ENCODE assay signal across 8 cellular contexts in genomic region chr19:48617146-48617937, GRCh38. TPM values are rescaled to one million over a fixed set of nuclear protein-coding genes. Genes with fewer than 3 reads are reported as not detected.
A peak's percentile ranks its signal among the peaks of the same experiment; 100 is the strongest.
DNase-seq lines count a peak whose midpoint lies in the region; ATAC-seq and TF ChIP-seq lines count a peak whose summit lies in the region.

No MANE protein-coding gene starts in this region.

- no peak overlapping the region for H4K8ac ChIP-seq in mesenchymal stem cell (ENCODE audit: low read length)

- H3K23ac ChIP-seq in mesenchymal stem cell (ENCODE audit: low read length in 2 of 2), result peak overlapping the region in 1 of 2 experiments; percentile 23

- H3K4me1 ChIP-seq in HCT116 (ENCODE audit: control insufficient read depth in 1 of 2, insufficient read depth in 2 of 2, low read length in 2 of 2) (peaks cover 33 to 52% of the 10 kb centered on the region in 2 experiments), mesenchymal stem cell (ENCODE audit: control insufficient read depth, insufficient read depth, low read depth, low read length) (peaks cover 38% of the 10 kb centered on the region)

- no peak for ATAC-seq in HCT116
- no peak for ATAC-seq in GM18867 (IDR thresholded peaks at IDR 0.05; ENCODE audit: unreplicated experiment)
- ATAC-seq in GM21619 (IDR thresholded peaks at IDR 0.05; ENCODE audit: unreplicated experiment), result no peak

- H3K9me3 Mint-ChIP-seq in brain, result peaks cover 0 to 4% (median 0%) of the 10 kb centered on the region in 5 experiments

- peak overlapping the region; percentile 99 for H3K9ac ChIP-seq in HCT116 (ENCODE audit: low read length)
- H3K9ac ChIP-seq in mesenchymal stem cell (ENCODE audit: low read length), result peak overlapping the region; percentile 100

- H3K36me3 ChIP-seq in HCT116 (ENCODE audit: control insufficient read depth in 1 of 2, insufficient read depth in 2 of 2, low read length in 2 of 2) (peaks cover 20 to 37% of the 10 kb centered on the region in 2 experiments), mesenchymal stem cell (ENCODE audit: control insufficient read depth in 1 of 2, insufficient read depth in 2 of 2, low read depth in 1 of 2, low read length in 2 of 2) (peaks cover 37 to 51% of the 10 kb centered on the region in 2 experiments)

- H3K27ac ChIP-seq in 22Rv1 (peak overlapping the region; percentile 83), HCT116 (ENCODE audit: low read depth, low read length) (peak overlapping the region; percentile 86), mesenchymal stem cell (ENCODE audit: low read length, poor library complexity, severe bottlenecking) (no peak overlapping the region)

- H3K79me2 ChIP-seq in HCT116 (ENCODE audit: insufficient read depth, low read length), result peaks cover 52% of the 10 kb centered on the region

- no peak overlapping the region for H2BK15ac ChIP-seq in mesenchymal stem cell (ENCODE audit: low read depth, poor library complexity, severe bottlenecking)

- no peak overlapping the region for H2BK5ac ChIP-seq in mesenchymal stem cell (ENCODE audit: low read depth, low read length, poor library complexity, severe bottlenecking)

- H2AFZ ChIP-seq in HCT116 (ENCODE audit: low read depth, low read length, poor library complexity, severe bottlenecking) (no peak overlapping the region), mesenchymal stem cell (ENCODE audit: low read depth, low read length) (no peak overlapping the region)

- no peak for TF ChIP-seq POLR2A in HCT116 (IDR thresholded peaks at IDR 0.05; ENCODE audit: borderline replicate concordance, extremely low read depth, insufficient read depth, insufficient read length)

- no peak overlapping the region for H3K4ac ChIP-seq in mesenchymal stem cell (ENCODE audit: low read depth in 1 of 2, low read length in 2 of 2)

- no peak overlapping the region for H2BK12ac ChIP-seq in mesenchymal stem cell (ENCODE audit: low read length in 2 of 2)

- POLR2A ChIA-PET in HCT116 (lab: Charles Lee), result interaction anchor here (0.7 to 2.4 kb wide), 8 partner anchors 9 to 376 kb away, joined by 3 to 9 read pairs (median 3); partner anchors contain the start of genes DBP, GYS1, PPP1R15A and RUVBL2

- H3K4me1 Mint-ChIP-seq in brain, result peaks cover 56% of the 10 kb centered on the region

- peaks cover 13% of the 10 kb centered on the region for H3K27me3 Mint-ChIP-seq in brain

- RAD21 ChIA-PET in HCT116 (lab: Charles Lee; ENCODE audit: low non-redundant PET in 1 of 2, low total read pairs in 2 of 2, uncharacterized antibody in 2 of 2, unreplicated experiment in 2 of 2), result no interaction called here

- no peak overlapping the region for H3K18ac ChIP-seq in mesenchymal stem cell (ENCODE audit: low read depth in 1 of 2, low read length in 2 of 2)

- 89% methylated on average over 18 of the region's 18 CpGs for WGBS in mesenchymal stem cell

- no peaks in the 10 kb centered on the region for H3K9me3 ChIP-seq in HCT116 (ENCODE audit: control insufficient read depth in 1 of 2, insufficient read depth in 1 of 2, low read depth in 1 of 2, low read length in 2 of 2)
- no peaks in the 10 kb centered on the region for H3K9me3 ChIP-seq in mesenchymal stem cell (ENCODE audit: control insufficient read depth, low read length)

- peaks cover 32% of the 10 kb centered on the region for H3K36me3 Mint-ChIP-seq in brain

- H3K4me3 ChIP-seq in HCT116 (replicated peaks in 1 of 2; ENCODE audit: low read depth in 1 of 2, low read length in 2 of 2) (peak overlapping the region; percentile 56 to 93), mesenchymal stem cell (ENCODE audit: insufficient read depth in 1 of 2, low read depth in 1 of 2, low read length in 2 of 2) (peak overlapping the region; percentile 42 to 94)

- H2BK120ac ChIP-seq in mesenchymal stem cell (ENCODE audit: low read depth, low read length), result no peak overlapping the region

- H3K27ac Mint-ChIP-seq in brain, result peak overlapping the region in 4 of 5 experiments; percentile 97 to 99 (median 99)

- CTCF ChIA-PET in HCT116 (lab: Charles Lee), result interaction anchor here (1.0 kb wide), 1 partner anchor 8 kb away, joined by 4 read pairs; no protein-coding TSS in a partner anchor

- H3K9me2 ChIP-seq in HCT116 (ENCODE audit: insufficient read depth), result no peaks in the 10 kb centered on the region

- no peak overlapping the region for H4K91ac ChIP-seq in mesenchymal stem cell (ENCODE audit: low read length)

- H3K4me2 ChIP-seq in HCT116 (ENCODE audit: low read length) (peak overlapping the region; percentile 87), mesenchymal stem cell (ENCODE audit: low read length, poor library complexity, severe bottlenecking) (peak overlapping the region; percentile 86)

- no peaks in the 10 kb centered on the region for H3K27me3 ChIP-seq in HCT116 (ENCODE audit: insufficient read depth, low read length)
- H3K27me3 ChIP-seq in mesenchymal stem cell (ENCODE audit: control insufficient read depth in 1 of 2, insufficient read depth in 1 of 2, low read length in 2 of 2), result no peaks in the 10 kb centered on the region

- peaks cover 8% of the 10 kb centered on the region for H3K79me1 ChIP-seq in mesenchymal stem cell (replicated peaks; ENCODE audit: low read length, poor library complexity, severe bottlenecking)

- no peak for TF ChIP-seq RAD21 in HCT116 (IDR thresholded peaks at IDR 0.05; ENCODE audit: low read depth)

- peaks cover 34% of the 10 kb centered on the region; the same call in 1 of the 2 replicates for H4K20me1 ChIP-seq in HCT116 (ENCODE audit: insufficient read depth)

- no peak for TF ChIP-seq CTCF in 22Rv1 (IDR thresholded peaks at IDR 0.05)
- no peak for TF ChIP-seq CTCF in HCT116 (IDR thresholded peaks at IDR 0.05 in 2 of 3, conservative IDR thresholded peaks at IDR 0.05 in 1 of 3; ENCODE audit: borderline replicate concordance in 1 of 3, insufficient read depth in 1 of 3, low read depth in 2 of 3, low read length in 2 of 3)
- TF ChIP-seq CTCF in brain (conservative IDR thresholded peaks at IDR 0.05), result no peak

- no TSS peak for BruUV-seq in HCT116 (replicated peaks; lab: Mats Ljungman, UMichigan)

- H3K4me3 Mint-ChIP-seq in brain, result peak overlapping the region; percentile 93 to 99 (median 97)

- DNase-seq in HCT116 (ENCODE audit: low read depth, low spot score), result no peak
- DNase-seq in mesenchymal stem cell, result no peak
- DNase-seq in mesenteric fat pad (ENCODE audit: low spot score), result no peak
- DNase-seq in DMS153 (lab: John Stamatoyannopoulos, UW), result no peak

- no peak overlapping the region for H3K14ac ChIP-seq in mesenchymal stem cell (ENCODE audit: low read length in 2 of 2)

- peak overlapping the region; percentile 26 for H2AK5ac ChIP-seq in mesenchymal stem cell (ENCODE audit: low read length, severe bottlenecking)

- intact Hi-C loops in HCT116 (cut with micrococcal nuclease), result no loop called here

TF ChIP-seq in HCT116, 20 proteins besides CTCF, POLR2A, EP300 and RAD21:
- TF ChIP-seq FOSL1 (IDR thresholded peaks at IDR 0.05; ENCODE audit: low read depth), result no peak
- TF ChIP-seq ZNF274 (IDR thresholded peaks at IDR 0.05; ENCODE audit: low read depth, low read length), result no peak
- TF ChIP-seq SRF (IDR thresholded peaks at IDR 0.05; ENCODE audit: low read depth), result no peak

RNA-seq across cellular contexts. Expression of gene RPL18, which starts 1.6 kb away (rescaled TPM):
- total RNA-seq in HCT116 (2021; ENCODE audit: unreplicated experiment) (2,006 TPM), mesenteric fat pad (876 TPM)
- polyA plus RNA-seq in HCT116 (2012), result 3,599 and 4,255 TPM in 2 replicates
- polyA plus RNA-seq in brain (ENCODE audit: insufficient read depth, low read depth, low replicate concordance), result 3,254 TPM
- 1,704 TPM for polyA plus RNA-seq in mesenchymal stem cell (2013, experiment 1 of 2)
- 1,641 TPM for polyA plus RNA-seq in mesenchymal stem cell (2013, experiment 2 of 2)

RNA-seq across cellular contexts. Expression of gene SPHK2, which starts 2.0 kb away (rescaled TPM):
- total RNA-seq in HCT116 (2021; ENCODE audit: unreplicated experiment), result 19.9 TPM
- polyA plus RNA-seq in HCT116 (2012), result 5.9 and 6.9 TPM in 2 replicates
- 45.7 TPM for polyA plus RNA-seq in brain (ENCODE audit: insufficient read depth, low read depth, low replicate concordance)
- 9.1 TPM for polyA plus RNA-seq in mesenchymal stem cell (2013, experiment 1 of 2)
- 9.4 TPM for polyA plus RNA-seq in mesenchymal stem cell (2013, experiment 2 of 2)
- 14.0 TPM for total RNA-seq in mesenteric fat pad

RNA-seq across cellular contexts. Expression of gene FAM83E, which starts 2.5 kb away (rescaled TPM):
- total RNA-seq in HCT116 (2021; ENCODE audit: unreplicated experiment), result 6.8 TPM
- 1.9 and 3.1 TPM in 2 replicates for polyA plus RNA-seq in HCT116 (2012)
- polyA plus RNA-seq in brain (ENCODE audit: insufficient read depth, low read depth, low replicate concordance), result 0.95 TPM
- polyA plus RNA-seq in mesenchymal stem cell (2013, experiment 1 of 2), result 0.03 TPM
- 0.04 TPM for polyA plus RNA-seq in mesenchymal stem cell (2013, experiment 2 of 2)
- total RNA-seq in mesenteric fat pad, result 0.71 TPM

RNA-seq across cellular contexts. Expression of gene SPACA4, which starts 10.8 kb away (rescaled TPM):
- total RNA-seq in HCT116 (2021; ENCODE audit: unreplicated experiment) (not detected), mesenteric fat pad (not detected)
- 0.31 and 0.35 TPM in 2 replicates for polyA plus RNA-seq in HCT116 (2012)
- polyA plus RNA-seq in brain (ENCODE audit: insufficient read depth, low read depth, low replicate concordance), result not detected
- not detected for polyA plus RNA-seq in mesenchymal stem cell (2013, experiment 1 of 2)
- polyA plus RNA-seq in mesenchymal stem cell (2013, experiment 2 of 2), result not detected

RNA-seq across cellular contexts. Expression of gene DBP, which starts 19.8 kb away (rescaled TPM):
- 45.9 TPM for total RNA-seq in HCT116 (2021; ENCODE audit: unreplicated experiment)
- polyA plus RNA-seq in HCT116 (2012), result 74.3 and 81.3 TPM in 2 replicates
- 53.2 TPM for polyA plus RNA-seq in brain (ENCODE audit: insufficient read depth, low read depth, low replicate concordance)
- polyA plus RNA-seq in mesenchymal stem cell (2013, experiment 1 of 2), result 4.2 TPM
- polyA plus RNA-seq in mesenchymal stem cell (2013, experiment 2 of 2), result 5.0 TPM
- total RNA-seq in mesenteric fat pad, result 1.4 TPM
